Comparison of ENCODE assay signal across 8 cellular contexts in the genomic region with DNA sequence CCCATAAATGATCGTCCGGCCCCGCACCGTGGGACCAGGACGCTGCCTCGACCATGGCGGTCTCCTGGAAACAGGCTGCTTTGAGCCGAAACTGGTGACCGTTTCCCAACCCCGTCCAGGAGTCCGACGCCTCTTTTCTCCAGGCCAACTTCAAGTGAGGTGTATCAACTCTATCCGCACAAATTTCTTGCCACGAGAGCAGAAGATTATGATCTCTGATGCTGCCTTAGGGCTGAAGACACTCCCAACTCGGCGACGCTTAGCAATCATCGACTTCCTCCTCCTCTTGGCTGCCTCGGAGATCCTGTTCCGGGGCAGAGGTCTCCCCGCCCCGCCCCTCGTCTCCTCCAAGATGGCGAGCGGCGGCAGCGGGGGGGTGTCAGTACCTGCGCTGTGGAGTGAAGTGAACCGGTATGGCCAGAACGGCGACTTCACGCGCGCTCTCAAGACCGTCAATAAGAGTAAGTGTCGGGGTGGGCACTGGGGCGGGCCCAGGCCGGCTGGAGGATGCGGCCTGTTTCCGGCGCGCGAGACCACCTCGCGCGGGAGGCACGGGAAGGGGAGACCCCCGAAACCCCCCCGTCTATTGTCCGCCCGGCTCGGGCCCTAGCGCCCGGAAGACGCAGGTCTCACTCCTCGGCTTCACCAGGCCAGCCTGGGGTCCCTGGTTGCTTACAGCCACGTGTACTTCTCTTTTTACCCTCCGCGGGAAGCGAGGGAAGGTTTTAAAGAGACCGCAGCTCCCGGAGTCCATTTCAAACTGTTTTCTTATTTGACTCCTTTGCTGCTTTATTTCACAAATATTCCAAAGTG. TPM values are rescaled to one million over a fixed set of nuclear protein-coding genes. Genes with fewer than 3 reads are reported as not detected.
A peak's percentile ranks its signal among the peaks of the same experiment; 100 is the strongest.
DNase-seq lines count a peak whose midpoint lies in the region; ATAC-seq and TF ChIP-seq lines count a peak whose summit lies in the region.

Gene SRP72 (plus strand): TSS at position 334 of the 813 bp plus-strand sequence. CDS start 19 bp downstream, at position 353.

- no peaks in the 10 kb centered on the region for H3K9me3 ChIP-seq in spleen

- H3K4me1 Mint-ChIP-seq in activated B cell treated with CpG ODN at 0.5 μM for 24 hours (peaks cover 57% of the 10 kb centered on the region), immature natural killer cell (peaks cover 51 to 66% of the 10 kb centered on the region in 2 donors)

- H3K27ac Mint-ChIP-seq in activated B cell treated with CpG ODN at 0.5 μM for 24 hours (peak within 1 kb of the TSS; percentile 96), immature natural killer cell (peak within 1 kb of the TSS; percentile 92 to 99 (median 96))

- H3K36me3 Mint-ChIP-seq in activated B cell treated with CpG ODN at 0.5 μM for 24 hours (ENCODE audit: low read depth) (peaks cover 54% of the 10 kb centered on the region), immature natural killer cell (peaks cover 6 to 15% (median 6%) of the 10 kb centered on the region in 3 donors)

- TF ChIP-seq POLR2A in spleen (IDR thresholded peaks at IDR 0.05), result peak in 2 of 3 donors; percentile 43 to 52

- H3K9me3 Mint-ChIP-seq in activated B cell treated with CpG ODN at 0.5 μM for 24 hours (no peaks in the 10 kb centered on the region), immature natural killer cell (no peaks in the 10 kb centered on the region)

- ATAC-seq in GM18873 (IDR thresholded peaks at IDR 0.05; ENCODE audit: low FRiP score, unreplicated experiment) (peak; percentile 92), HG03139 (IDR thresholded peaks at IDR 0.05; ENCODE audit: unreplicated experiment) (peak; percentile 93), activated B cell treated with CpG ODN at 0.5 μM for 24 hours (ENCODE audit: low read depth) (peak; percentile 96)

- H3K4me3 Mint-ChIP-seq in activated B cell treated with CpG ODN at 0.5 μM for 24 hours (peak within 1 kb of the TSS; percentile 99), immature natural killer cell (peak within 1 kb of the TSS; percentile 94 to 100 (median 98))

- DNase-seq in AG04449 (ENCODE audit: low read depth, low spot score) (peak; percentile 51), NCI-H226 (peak; percentile 86), activated B cell treated with CpG ODN at 0.5 μM for 24 hours (peak; percentile 83), caudate nucleus (lab: John Stamatoyannopoulos, UW) (peak in 60 of 61 donors; percentile 2 to 95 (median 80)), immature natural killer cell (peak; percentile 84 to 85 (median 85)), spleen (peak; percentile 97)

- H3K27me3 ChIP-seq in spleen (replicated peaks in 1 of 7), result no peaks in the 10 kb centered on the region

- WGBS in spleen, 5 donors, result 0 to 1% (median 0%) methylated on average over 35 to 62 of the region's 62 CpGs

- H3K27me3 Mint-ChIP-seq in activated B cell treated with CpG ODN at 0.5 μM for 24 hours, result no peaks in the 10 kb centered on the region
- H3K27me3 Mint-ChIP-seq in immature natural killer cell (ENCODE audit: low read depth in 3 of 3), result peaks cover 0 to 4% (median 0%) of the 10 kb centered on the region in 3 donors

- POLR2A ChIA-PET in AG04449 (lab: Yijun Ruan, JAX), result interaction anchor here (0.6 to 2.3 kb wide), 6 partner anchors 14 to 32 kb away, joined by 3 to 13 read pairs (median 4); partner anchors contain the start of genes PAICS and PPAT
- POLR2A ChIA-PET in activated B cell treated with CpG ODN at 0.5 μM for 24 hours (lab: Charles Lee), result interaction anchor here (0.6 to 3.8 kb wide), 11 partner anchors 8 to 519 kb away, joined by 3 to 45 read pairs (median 3); partner anchors contain the start of genes AASDH, CEP135, NOA1 and PAICS

- intact Hi-C loops in activated B cell treated with CpG ODN at 0.5 μM for 24 hours (cut with micrococcal nuclease), result loop anchor here (1.0 to 2.0 kb wide), 12 partner anchors 9 to 615 kb away; partner anchors contain the start of genes AASDH, ARL9, CEP135 and EXOC1
- intact Hi-C loops in spleen (cut with DNase I; ENCODE audit: low total_unique reads), result loop anchor here (10.0 kb wide), 1 partner anchor 523 kb away; the partner anchor contains the start of gene CEP135

- peak within 1 kb of the TSS; percentile 52 for H3K27ac ChIP-seq in caudate nucleus (ENCODE audit: low read depth, low read length)
- H3K27ac ChIP-seq in spleen, result peak within 1 kb of the TSS; percentile 85 to 95 (median 92)

- CTCF ChIA-PET in AG04449 (lab: Yijun Ruan, JAX), result interaction anchor here (0.7 to 1.2 kb wide), 3 partner anchors 9 to 33 kb away, joined by 3 to 5 read pairs (median 3); partner anchors contain the start of gene PAICS
- CTCF ChIA-PET in activated B cell treated with CpG ODN at 0.5 μM for 24 hours (lab: Charles Lee), result interaction anchor here (1.0 to 2.5 kb wide), 6 partner anchors 32 to 369 kb away, joined by 3 to 24 read pairs (median 4); partner anchors contain the start of genes AASDH, PAICS and PPAT

- H3K4me1 ChIP-seq in spleen, result peaks cover 30 to 70% (median 51%) of the 10 kb centered on the region in 6 donors

- H3K4me3 ChIP-seq in AG04449 (ENCODE audit: low read depth, low read length), result peak within 1 kb of the TSS; percentile 89
- peak within 1 kb of the TSS; percentile 94 to 99 (median 96) for H3K4me3 ChIP-seq in spleen

- TF ChIP-seq CTCF in AG04449 (IDR thresholded peaks at IDR 0.05; ENCODE audit: insufficient read depth, low read length, missing control alignments), result no peak
- TF ChIP-seq CTCF in activated B cell treated with CpG ODN at 0.5 μM for 24 hours (IDR thresholded peaks at IDR 0.05), result no peak
- TF ChIP-seq CTCF in spleen (IDR thresholded peaks at IDR 0.05 in 8 of 11, conservative IDR thresholded peaks at IDR 0.05 in 3 of 11), result peak in 1 of 11 experiments; percentile 12

- peaks cover 0 to 38% (median 18%) of the 10 kb centered on the region in 6 donors for H3K36me3 ChIP-seq in spleen

RNA-seq across cellular contexts. Expression of gene SRP72, which starts in this region (rescaled TPM):
- 139 TPM in 2 replicates for total RNA-seq in activated B cell treated with CpG ODN at 0.5 μM for 24 hours
- 100 to 1,000 TPM; 134 to 163 (median 160) TPM for polyA plus RNA-seq in immature natural killer cell
- total RNA-seq in spleen, result 10 to 100 TPM; 65.3 to 97.7 (median 82.8) TPM
- 10 to 100 TPM; 30.1 to 37.9 (median 33.7) TPM for polyA plus RNA-seq in spleen

Comparison
In these comparisons a context has a peak if more than half of its experiments do, and no peak if none do; other contexts are left out.
1. Peak in every context shown above with its lines: DNase-seq, ATAC-seq, H3K4me3 ChIP-seq and H3K27ac ChIP-seq.